ENCODE assay signal across 27 cellular contexts in genomic region chr11:120259241-120259640, GRCh38. TPM values are rescaled to one million over a fixed set of nuclear protein-coding genes. Genes with fewer than 3 reads are reported as not detected.
"Had no signal": no experiment of that assay in that cellular context is flagged by ENCODE, and none has a peak within 500 bp of the region (broad histone marks: within the 10 kb centered on the region; RNA-seq: fewer than 3 reads in every experiment).

No MANE protein-coding gene starts in this region.

- H3K27ac ChIP-seq: hepatocyte, left ventricle myocardium inferior, neural progenitor cell, neutrophil, ovary, right atrium auricular region, right lobe of liver, tibial nerve, uterus had no signal

- ATAC-seq: natural killer cell, right lobe of liver had no signal

- H2AFZ ChIP-seq: hepatocyte, neural progenitor cell had no signal

- H3K27me3 ChIP-seq: ovary, right atrium auricular region, right lobe of liver, uterus had no signal

- H3K79me2 ChIP-seq: hepatocyte had no signal

- DNase-seq: islet precursor cell; left ventricle myocardium inferior; mesendoderm; naive B cell; natural killer cell; nephron progenitor cell; occipital lobe; ovary; right lobe of liver; stimulated activated CD4-positive, alpha-beta T cell treated with anti-CD3 and anti-CD28 coated beads, Interleukin-12 subunit alpha, Interleukin-12 subunit beta, amount 100 ng/mL, for 4 hours; stimulated activated CD4-positive, alpha-beta T cell treated with anti-CD3 and anti-CD28 coated beads, Interleukin-15, amount 100 ng/mL, for 24 hours; stimulated activated CD4-positive, alpha-beta T cell treated with anti-CD3 and anti-CD28 coated beads, Interleukin-2, amount 100 ng/mL, for 24 hours; stimulated activated CD4-positive, alpha-beta T cell treated with anti-CD3 and anti-CD28 coated beads, Interleukin-4, amount 100 ng/mL, for 1 hour; stimulated activated naive CD4-positive, alpha-beta T cell; uterus had no signal

- H3K36me3 ChIP-seq: left ventricle myocardium inferior, neural progenitor cell, neutrophil, ovary, right atrium auricular region, right lobe of liver, tibial nerve, uterus had no signal

- H3K9ac ChIP-seq: neural progenitor cell had no signal

- H3K4me2 ChIP-seq: hepatocyte, neural progenitor cell had no signal

- H3K4me3 ChIP-seq: hepatocyte, left ventricle myocardium inferior, lung, neural progenitor cell, ovary, right atrium auricular region, right lobe of liver, tibial nerve, uterus had no signal

- H3K4me1 ChIP-seq: right lobe of liver, tibial nerve, uterus had no signal

- H3K9me3 ChIP-seq: left ventricle myocardium inferior, neutrophil, ovary, right atrium auricular region, right lobe of liver, tibial nerve, uterus had no signal

RNA-seq across cellular contexts. Expression of gene POU2F3, which starts 19.3 kb away (rescaled TPM):
- total RNA-seq: hepatocyte, left ventricle myocardium inferior, mononuclear cell, natural killer cell, occipital lobe, progenitor cell of endocrine pancreas, pulmonary artery endothelial cell, right atrium auricular region, right lobe of liver, skeletal muscle tissue, subcutaneous adipose tissue, temporal lobe had no signal
- polyA plus RNA-seq: hepatocyte had no signal
